1 cellular context compared by ENCODE assay signal in the genomic region with DNA sequence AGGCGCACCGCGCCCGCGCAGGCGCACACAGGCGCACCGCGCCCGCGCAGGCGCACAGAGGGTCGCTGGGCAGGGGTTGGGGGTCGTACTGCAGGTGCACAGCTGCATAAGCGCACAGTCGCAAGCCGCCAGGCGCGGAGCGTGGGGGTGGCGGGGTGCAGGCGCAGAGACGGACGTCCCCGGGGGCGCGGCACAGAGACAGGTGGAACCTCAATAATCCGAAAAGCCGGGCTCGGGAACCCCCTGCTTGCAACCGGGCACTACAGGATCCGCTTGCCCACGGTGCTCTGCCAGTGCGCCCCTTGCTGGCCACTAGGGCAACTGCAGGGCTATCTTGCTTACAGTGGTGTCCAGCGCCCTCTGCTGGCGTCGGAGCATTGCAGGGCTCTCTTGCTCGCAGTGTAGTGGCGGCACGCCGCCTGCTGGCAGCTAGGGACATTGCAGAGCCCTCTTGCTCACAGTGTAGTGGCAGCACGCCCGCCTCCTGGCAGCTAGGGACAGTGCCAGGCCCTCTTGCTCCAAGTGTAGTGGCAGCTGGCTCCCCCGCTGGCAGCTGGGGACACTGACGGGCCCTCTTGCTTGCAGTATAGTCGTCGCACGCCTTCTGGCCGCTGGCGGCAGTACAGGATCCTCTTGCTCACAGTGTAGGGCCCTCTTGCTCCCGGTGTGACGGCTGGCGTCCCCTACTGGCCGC.
TF ChIP-seq lines count a peak whose summit lies in the region.

No MANE protein-coding gene starts in this region.

TF ChIP-seq in IMR-90, 13 proteins besides CTCF, POLR2A, EP300 and RAD21:
- TF ChIP-seq, protein P1, sequence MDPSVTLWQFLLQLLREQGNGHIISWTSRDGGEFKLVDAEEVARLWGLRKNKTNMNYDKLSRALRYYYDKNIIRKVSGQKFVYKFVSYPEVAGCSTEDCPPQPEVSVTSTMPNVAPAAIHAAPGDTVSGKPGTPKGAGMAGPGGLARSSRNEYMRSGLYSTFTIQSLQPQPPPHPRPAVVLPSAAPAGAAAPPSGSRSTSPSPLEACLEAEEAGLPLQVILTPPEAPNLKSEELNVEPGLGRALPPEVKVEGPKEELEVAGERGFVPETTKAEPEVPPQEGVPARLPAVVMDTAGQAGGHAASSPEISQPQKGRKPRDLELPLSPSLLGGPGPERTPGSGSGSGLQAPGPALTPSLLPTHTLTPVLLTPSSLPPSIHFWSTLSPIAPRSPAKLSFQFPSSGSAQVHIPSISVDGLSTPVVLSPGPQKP (IDR thresholded peaks at IDR 0.05; ENCODE audit: borderline replicate concordance, low read depth, low read length): no peak
- TF ChIP-seq FOS (IDR thresholded peaks at IDR 0.05; ENCODE audit: low read depth, low read length) (no peak), SMC3 (IDR thresholded peaks at IDR 0.05; ENCODE audit: low read depth, low read length) (no peak), MAFK (IDR thresholded peaks at IDR 0.05; ENCODE audit: low read depth, low read length) (no peak), CHD1 (IDR thresholded peaks at IDR 0.05; ENCODE audit: low read depth, low read length) (no peak), CEBPB (IDR thresholded peaks at IDR 0.05; ENCODE audit: low read depth, low read length) (no peak), RCOR1 (IDR thresholded peaks at IDR 0.05; ENCODE audit: insufficient replicate concordance, low read length) (no peak), NFE2L2 (IDR thresholded peaks at IDR 0.05; ENCODE audit: low read depth, low read length) (no peak), RFX5 (IDR thresholded peaks at IDR 0.05; ENCODE audit: low read depth, low read length) (no peak), MXI1 (IDR thresholded peaks at IDR 0.05; ENCODE audit: borderline replicate concordance, low read depth, low read length) (no peak)
- TF ChIP-seq, protein P2, sequence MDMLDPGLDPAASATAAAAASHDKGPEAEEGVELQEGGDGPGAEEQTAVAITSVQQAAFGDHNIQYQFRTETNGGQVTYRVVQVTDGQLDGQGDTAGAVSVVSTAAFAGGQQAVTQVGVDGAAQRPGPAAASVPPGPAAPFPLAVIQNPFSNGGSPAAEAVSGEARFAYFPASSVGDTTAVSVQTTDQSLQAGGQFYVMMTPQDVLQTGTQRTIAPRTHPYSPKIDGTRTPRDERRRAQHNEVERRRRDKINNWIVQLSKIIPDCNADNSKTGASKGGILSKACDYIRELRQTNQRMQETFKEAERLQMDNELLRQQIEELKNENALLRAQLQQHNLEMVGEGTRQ (IDR thresholded peaks at IDR 0.05; ENCODE audit: low read depth, low read length): no peak
